ENCODE assay signal across 23 cellular contexts in the genomic region with DNA sequence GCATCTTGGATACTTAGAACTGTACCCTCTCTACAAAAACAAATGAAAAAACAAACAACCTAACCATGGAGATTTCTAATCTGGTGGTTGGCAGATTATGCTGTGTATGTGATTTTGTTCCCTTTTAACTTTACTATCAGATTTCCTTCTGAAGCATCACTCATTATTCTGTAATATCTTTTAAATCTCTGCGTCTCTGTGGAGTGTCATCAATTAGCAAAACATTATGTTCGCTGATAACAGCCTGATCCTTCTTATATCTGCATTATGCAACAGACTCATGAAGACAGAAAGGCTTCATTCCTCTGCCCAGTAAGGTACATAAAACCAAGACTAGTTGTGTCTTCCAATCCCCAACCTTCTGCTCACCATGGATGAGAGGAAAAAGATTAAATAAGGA.
DNase-seq lines count a peak whose midpoint lies in the region; ATAC-seq and TF ChIP-seq lines count a peak whose summit lies in the region.
"Had no signal": no experiment of that assay in that cellular context is flagged by ENCODE, and none has a peak within 500 bp of the region (broad histone marks: within the 10 kb centered on the region; RNA-seq: fewer than 3 reads in every experiment).

No MANE protein-coding gene starts in this region.

- H3K9me3 ChIP-seq in SK-N-SH (no peaks in the 10 kb centered on the region), gastroesophageal sphincter (no peaks in the 10 kb centered on the region), thoracic aorta (no peaks in the 10 kb centered on the region)
- H3K9me3 ChIP-seq: A549; BE2C; BLaER1 treated with 17β-estradiol and CSF1 and Interleukin-3, amounts not matched to agents 10 nM and 100 nM; HAP-1 had no signal

- POLR2A ChIA-PET in SK-N-SH (lab: Yijun Ruan, JAX) = no interaction called here

- H3K36me3 ChIP-seq in SK-N-SH (replicated peaks in 1 of 2; ENCODE audit: control insufficient read depth in 1 of 2, insufficient read depth in 2 of 2, low read length in 1 of 2) (no peaks in the 10 kb centered on the region), gastroesophageal sphincter (no peaks in the 10 kb centered on the region), thoracic aorta (no peaks in the 10 kb centered on the region)
- H3K36me3 ChIP-seq: BE2C; BLaER1 treated with 17β-estradiol and CSF1 and Interleukin-3, amounts not matched to agents 10 nM and 100 nM; HAP-1 had no signal

- H2AFZ ChIP-seq in SK-N-SH (ENCODE audit: low read depth) = no peak overlapping the region
- H2AFZ ChIP-seq: GM23248 had no signal

- H3K79me2 ChIP-seq in SK-N-SH (ENCODE audit: insufficient read depth) = no peaks in the 10 kb centered on the region

- H3K27me3 ChIP-seq in SK-N-SH (ENCODE audit: insufficient read depth) (no peaks in the 10 kb centered on the region), gastroesophageal sphincter (no peaks in the 10 kb centered on the region), thoracic aorta (replicated peaks; ENCODE audit: insufficient read depth) (no peaks in the 10 kb centered on the region)
- H3K27me3 ChIP-seq: BE2C; BLaER1 treated with 17β-estradiol and CSF1 and Interleukin-3, amounts not matched to agents 10 nM and 100 nM had no signal

- WGBS in SK-N-SH (ENCODE audit: low lambda C conversion rate) = 38% methylated on average over 2 of the region's 2 CpGs
- WGBS in gastroesophageal sphincter (ENCODE audit: low coverage in 1 of 2), 2 donors = 50 to 70% methylated on average over 2 of the region's 2 CpGs

- H3K4me2 ChIP-seq in SK-N-SH = no peak overlapping the region
- H3K4me2 ChIP-seq: A549; BLaER1 treated with 17β-estradiol and CSF1 and Interleukin-3, amounts not matched to agents 10 nM and 100 nM had no signal

- TF ChIP-seq RAD21 in SK-N-SH (IDR thresholded peaks at IDR 0.05; ENCODE audit: low read length) = no peak

- peaks cover 0 to 20% of the 10 kb centered on the region in 2 experiments; a peak in 3 of 4 replicates for H3K4me1 ChIP-seq in SK-N-SH (ENCODE audit: control insufficient read depth in 1 of 2, insufficient read depth in 2 of 2, low read depth in 1 of 2, low read length in 1 of 2)
- peaks cover 4 to 90% (median 19%) of the 10 kb centered on the region in 3 donors for H3K4me1 ChIP-seq in gastroesophageal sphincter
- peaks cover 19 to 76% of the 10 kb centered on the region in 2 donors for H3K4me1 ChIP-seq in thoracic aorta (ENCODE audit: control insufficient read depth in 1 of 2, low read depth in 2 of 2)
- H3K4me1 ChIP-seq: BE2C; BLaER1 treated with 17β-estradiol and CSF1 and Interleukin-3, amounts not matched to agents 10 nM and 100 nM; HAP-1 had no signal

- no peak for TF ChIP-seq POLR2A in gastroesophageal sphincter (IDR thresholded peaks at IDR 0.05)

- DNase-seq in SK-N-SH (no peak), SK-N-DZ (ENCODE audit: low spot score) (peak; percentile 34), thoracic aorta (ENCODE audit: low spot score) (no peak), DMS153 (lab: John Stamatoyannopoulos, UW) (no peak)
- DNase-seq: 8988T; ACHN; AML-193; BE2C; CD4-positive, alpha-beta T cell; CD8-positive, alpha-beta memory T cell; DMS 273 treated with DMSO at 0.1 percent for 48 hours; DMS53; DMS79 treated with DMSO at 0.1 percent for 48 hours; GF-D8; GM23248; HFFc6 had no signal

- no peak overlapping the region for H3K9ac ChIP-seq in SK-N-SH
- H3K9ac ChIP-seq: BLaER1 treated with 17β-estradiol and CSF1 and Interleukin-3, amounts not matched to agents 10 nM and 100 nM; GM23248 had no signal

- CTCF ChIA-PET in SK-N-SH (lab: Yijun Ruan, JAX) = interaction anchor here (0.9 to 1.4 kb wide), 2 partner anchors 8 to 110 kb away, joined by 3 read pairs; a partner anchor contains a TSS

- peak in 1 of 2 experiments; percentile 40; a peak in 1 of 4 replicates for TF ChIP-seq EP300 in SK-N-SH (IDR thresholded peaks at IDR 0.05; ENCODE audit: borderline replicate concordance in 1 of 2, low read depth in 1 of 2, low read length in 1 of 2)
- no peak for TF ChIP-seq EP300 in gastroesophageal sphincter (IDR thresholded peaks at IDR 0.05)

- peaks cover 12% of the 10 kb centered on the region for H3F3A ChIP-seq in SK-N-SH (replicated peaks; ENCODE audit: insufficient read depth)

- H3K4me3 ChIP-seq in SK-N-SH (ENCODE audit: low read depth in 2 of 2, low read length in 1 of 2) (no peak overlapping the region), gastroesophageal sphincter (no peak overlapping the region), thoracic aorta (no peak overlapping the region)
- H3K4me3 ChIP-seq: A549; BLaER1 treated with 17β-estradiol and CSF1 and Interleukin-3, amounts not matched to agents 10 nM and 100 nM; GM23248; HAP-1 had no signal

- no peak overlapping the region for H3K27ac ChIP-seq in SK-N-SH (ENCODE audit: low read depth in 2 of 2, low read length in 1 of 2)
- H3K27ac ChIP-seq in gastroesophageal sphincter = peak overlapping the region; percentile 44 to 83 (median 58)
- H3K27ac ChIP-seq in thoracic aorta = peak overlapping the region; percentile 11 to 28
- H3K27ac ChIP-seq: A549; BLaER1 treated with 17β-estradiol and CSF1 and Interleukin-3, amounts not matched to agents 10 nM and 100 nM; GM23248 had no signal

- no peaks in the 10 kb centered on the region for H4K20me1 ChIP-seq in SK-N-SH (ENCODE audit: insufficient read depth)
- H4K20me1 ChIP-seq: BLaER1 treated with 17β-estradiol and CSF1 and Interleukin-3, amounts not matched to agents 10 nM and 100 nM had no signal

- H3K9me2 ChIP-seq in SK-N-SH = no peaks in the 10 kb centered on the region

- ATAC-seq in SK-N-SH treated with all-trans-retinoic acid at 6 μM for 48 hours = no peak
- no peak for ATAC-seq in gastroesophageal sphincter
- ATAC-seq in thoracic aorta (ENCODE audit: insufficient number of reproducible peaks, low FRiP score, low read depth) = no peak
- ATAC-seq in HG02642 (IDR thresholded peaks at IDR 0.05; ENCODE audit: poor library complexity, unreplicated experiment) = no peak
- ATAC-seq in GM21447 (IDR thresholded peaks at IDR 0.05; ENCODE audit: unreplicated experiment) = no peak
- ATAC-seq: A549 had no signal

- TF ChIP-seq CTCF in SK-N-SH (IDR thresholded peaks at IDR 0.05) = no peak
- TF ChIP-seq CTCF in gastroesophageal sphincter (IDR thresholded peaks at IDR 0.05) = no peak
- no peak for TF ChIP-seq CTCF in thoracic aorta (IDR thresholded peaks at IDR 0.05)

TF ChIP-seq in SK-N-SH, 30 proteins besides CTCF, POLR2A, EP300 and RAD21:
- TF ChIP-seq, protein P1, sequence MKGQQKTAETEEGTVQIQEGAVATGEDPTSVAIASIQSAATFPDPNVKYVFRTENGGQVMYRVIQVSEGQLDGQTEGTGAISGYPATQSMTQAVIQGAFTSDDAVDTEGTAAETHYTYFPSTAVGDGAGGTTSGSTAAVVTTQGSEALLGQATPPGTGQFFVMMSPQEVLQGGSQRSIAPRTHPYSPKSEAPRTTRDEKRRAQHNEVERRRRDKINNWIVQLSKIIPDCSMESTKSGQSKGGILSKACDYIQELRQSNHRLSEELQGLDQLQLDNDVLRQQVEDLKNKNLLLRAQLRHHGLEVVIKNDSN (IDR thresholded peaks at IDR 0.05; ENCODE audit: borderline replicate concordance, low read depth) = no peak
- TF ChIP-seq NFIC (IDR thresholded peaks at IDR 0.05; ENCODE audit: borderline replicate concordance) = no peak
- TF ChIP-seq TEAD4 (IDR thresholded peaks at IDR 0.05; ENCODE audit: borderline replicate concordance, insufficient read depth) = no peak
- TF ChIP-seq, protein P2, sequence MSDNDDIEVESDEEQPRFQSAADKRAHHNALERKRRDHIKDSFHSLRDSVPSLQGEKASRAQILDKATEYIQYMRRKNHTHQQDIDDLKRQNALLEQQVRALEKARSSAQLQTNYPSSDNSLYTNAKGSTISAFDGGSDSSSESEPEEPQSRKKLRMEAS (IDR thresholded peaks at IDR 0.05; ENCODE audit: low read depth) = no peak
- 0 out of 2 replicates have a peak, but pooled peaks have one; percentile 29 for TF ChIP-seq RCOR1 (IDR thresholded peaks at IDR 0.05; ENCODE audit: low read length)
- no peak for TF ChIP-seq YY1 (IDR thresholded peaks at IDR 0.05; ENCODE audit: low read depth)
- peak; percentile 77 for TF ChIP-seq GATA2 (CRISPR knock-in tag; IDR thresholded peaks at IDR 0.05)
- TF ChIP-seq GABPA (IDR thresholded peaks at IDR 0.05; ENCODE audit: low read depth) = no peak

TF ChIP-seq in SK-N-SH treated with all-trans-retinoic acid at 6 μM for 48 hours, 23 proteins besides CTCF, POLR2A, EP300 and RAD21:
- TF ChIP-seq SNAI2 (CRISPR knock-in tag; IDR thresholded peaks at IDR 0.05) (no peak), GLIS3 (CRISPR knock-in tag; IDR thresholded peaks at IDR 0.05) (no peak), ZNF8 (CRISPR knock-in tag; IDR thresholded peaks at IDR 0.05) (no peak)

Comparison
In these comparisons a context has a peak if more than half of its experiments do, and no peak if none do; other contexts are left out.
1. H3K27ac ChIP-seq: peak in gastroesophageal sphincter (4 of 4) and thoracic aorta (2 of 2); none in SK-N-SH (0 of 2).